15 cellular contexts compared by ENCODE assay signal in the genomic region with DNA sequence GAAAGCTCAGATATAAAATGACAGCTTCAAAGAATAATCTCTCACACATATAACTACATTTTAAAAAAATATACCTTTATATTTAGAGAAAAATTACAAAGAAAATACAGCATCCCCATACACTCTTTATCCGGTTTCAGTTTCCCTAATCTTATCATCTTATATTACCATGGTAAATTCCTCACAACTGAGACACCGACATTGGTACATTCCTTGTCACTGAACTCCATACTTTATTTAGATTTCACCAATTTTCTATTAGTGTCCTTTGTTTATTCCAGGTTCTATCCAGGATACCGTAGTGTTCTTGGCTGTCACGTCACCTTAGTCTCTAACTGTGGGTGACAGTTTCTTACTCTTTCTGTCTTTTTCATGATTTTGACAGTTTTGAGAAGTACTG. TPM values are rescaled to one million over a fixed set of nuclear protein-coding genes. Genes with fewer than 3 reads are reported as not detected.
"Had no signal": no experiment of that assay in that cellular context is flagged by ENCODE, and none has a peak within 500 bp of the region (broad histone marks: within the 10 kb centered on the region; RNA-seq: fewer than 3 reads in every experiment).

No MANE protein-coding gene starts in this region.

- H3K4me1 Mint-ChIP-seq: activated CD4-positive, alpha-beta T cell treated with anti-CD3 and anti-CD28 coated beads, Interleukin-2, amount 10 ng/mL, durations not matched to agents 7 days and 5 days; activated naive CD4-positive, alpha-beta T cell treated with anti-CD3 and anti-CD28 coated beads, Interleukin-2, amount 10 ng/mL, durations not matched to agents 7 days and 5 days; activated T-helper 17 cell treated with anti-CD3 and anti-CD28 coated beads, Interleukin-2, amount 50 U/mL, for 72 hours; WTC11 had no signal

- H3K4me1 ChIP-seq: adrenal gland, lower lobe of right lung, right atrium auricular region, thyroid gland had no signal

- H3K9me3 Mint-ChIP-seq: activated CD4-positive, alpha-beta T cell treated with anti-CD3 and anti-CD28 coated beads, Interleukin-2, amount 10 ng/mL, durations not matched to agents 7 days and 5 days; activated naive CD4-positive, alpha-beta T cell treated with anti-CD3 and anti-CD28 coated beads, Interleukin-2, amount 10 ng/mL, durations not matched to agents 7 days and 5 days; activated T-helper 17 cell treated with anti-CD3 and anti-CD28 coated beads, Interleukin-2, amount 50 U/mL, for 72 hours; T-helper 1 cell treated with Interleukin-12 subunit alpha and Interleukin-12 subunit beta and Interleukin-4 antibody, amounts not matched to agents 30 μg/mL and 1 μg/mL, for 36 hours; WTC11 had no signal

- H3K4me2 ChIP-seq: smooth muscle cell had no signal

- H3K9me3 ChIP-seq: adrenal gland, lower lobe of right lung, right atrium auricular region, thyroid gland had no signal

- H3K27me3 ChIP-seq: adrenal gland, cardiac muscle cell, right atrium auricular region, thyroid gland had no signal

- H3K4me3 Mint-ChIP-seq: activated CD4-positive, alpha-beta T cell treated with anti-CD3 and anti-CD28 coated beads, Interleukin-2, amount 10 ng/mL, durations not matched to agents 7 days and 5 days; activated naive CD4-positive, alpha-beta T cell treated with anti-CD3 and anti-CD28 coated beads, Interleukin-2, amount 10 ng/mL, durations not matched to agents 7 days and 5 days; activated T-helper 17 cell treated with anti-CD3 and anti-CD28 coated beads, Interleukin-2, amount 50 U/mL, for 72 hours; T-helper 1 cell treated with Interleukin-12 subunit alpha and Interleukin-12 subunit beta and Interleukin-4 antibody, amounts not matched to agents 30 μg/mL and 1 μg/mL, for 36 hours; WTC11 had no signal

- H3K27ac ChIP-seq: adrenal gland, cardiac muscle cell, lower lobe of right lung, right atrium auricular region, thyroid gland had no signal

- H3K27me3 Mint-ChIP-seq: activated CD4-positive, alpha-beta T cell treated with anti-CD3 and anti-CD28 coated beads, Interleukin-2, amount 10 ng/mL, durations not matched to agents 7 days and 5 days; activated naive CD4-positive, alpha-beta T cell treated with anti-CD3 and anti-CD28 coated beads, Interleukin-2, amount 10 ng/mL, durations not matched to agents 7 days and 5 days; activated T-helper 17 cell treated with anti-CD3 and anti-CD28 coated beads, Interleukin-2, amount 50 U/mL, for 72 hours had no signal

- H3K36me3 ChIP-seq: cardiac muscle cell had no signal

- DNase-seq: activated CD4-positive, alpha-beta T cell treated with anti-CD3 and anti-CD28 coated beads, Interleukin-2, amount 10 ng/mL, durations not matched to agents 7 days and 5 days; activated naive CD4-positive, alpha-beta T cell treated with anti-CD3 and anti-CD28 coated beads, Interleukin-2, amount 10 ng/mL, durations not matched to agents 7 days and 5 days; activated T-cell treated with anti-CD3 and anti-CD28 coated beads for 4 hours; adrenal gland; hippocampal formation; lower lobe of right lung; midbrain; posterior cingulate gyrus; thyroid gland had no signal

- H3K27ac Mint-ChIP-seq: activated CD4-positive, alpha-beta T cell treated with anti-CD3 and anti-CD28 coated beads, Interleukin-2, amount 10 ng/mL, durations not matched to agents 7 days and 5 days; activated naive CD4-positive, alpha-beta T cell treated with anti-CD3 and anti-CD28 coated beads, Interleukin-2, amount 10 ng/mL, durations not matched to agents 7 days and 5 days; activated T-helper 17 cell treated with anti-CD3 and anti-CD28 coated beads, Interleukin-2, amount 50 U/mL, for 72 hours; T-helper 1 cell treated with Interleukin-12 subunit alpha and Interleukin-12 subunit beta and Interleukin-4 antibody, amounts not matched to agents 30 μg/mL and 1 μg/mL, for 36 hours; WTC11 had no signal

- H3K4me3 ChIP-seq: adrenal gland, cardiac muscle cell, lower lobe of right lung, right atrium auricular region, smooth muscle cell, thyroid gland had no signal

- H3K36me3 Mint-ChIP-seq: activated naive CD4-positive, alpha-beta T cell treated with anti-CD3 and anti-CD28 coated beads, Interleukin-2, amount 10 ng/mL, durations not matched to agents 7 days and 5 days; WTC11 had no signal

RNA-seq across cellular contexts. Expression of a gene that starts 22.0 kb away (rescaled TPM):
- total RNA-seq: cardiac muscle cell, smooth muscle cell, WTC11 had no signal
- polyA plus RNA-seq: cardiac muscle cell, smooth muscle cell had no signal
